Comparison of ENCODE assay signal across 19 cellular contexts in the genomic region with DNA sequence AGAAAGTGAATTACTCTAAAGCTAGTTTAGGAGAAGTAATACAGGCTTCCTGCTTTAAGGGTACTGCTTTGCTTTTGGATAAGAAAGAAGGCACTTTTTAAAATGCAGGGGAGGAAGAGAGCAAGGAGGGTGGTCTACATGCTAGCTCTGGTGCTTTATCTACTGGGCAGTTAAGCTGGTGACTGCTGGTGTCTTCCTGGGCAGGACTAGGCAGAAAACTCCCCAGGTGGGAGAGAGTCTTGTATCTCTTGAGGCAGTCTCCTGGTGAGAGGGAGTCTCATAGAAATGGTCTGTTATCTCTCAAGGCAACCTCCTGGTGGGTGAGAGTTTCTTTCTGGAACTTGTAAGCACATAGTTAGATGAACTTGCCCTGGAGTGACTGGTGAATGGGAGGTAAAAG.
"Had no signal": no experiment of that assay in that cellular context is flagged by ENCODE, and none has a peak within 500 bp of the region (broad histone marks: within the 10 kb centered on the region; RNA-seq: fewer than 3 reads in every experiment).

No MANE protein-coding gene starts in this region.

- H3K9me3 ChIP-seq: colonic mucosa, psoas muscle, right lobe of liver, tibial artery, uterus had no signal

- H3K27me3 ChIP-seq: colonic mucosa, heart right ventricle, right lobe of liver, tibial artery, upper lobe of left lung, uterus had no signal

- DNase-seq: colonic mucosa; dermis blood vessel endothelial cell; heart right ventricle; left colon; left ventricle myocardium superior; mesenchymal stem cell; naive B cell; psoas muscle; retina; right lobe of liver; stimulated activated CD4-positive, alpha-beta T cell treated with anti-CD3 and anti-CD28 coated beads, Interleukin-15, amount 100 ng/mL, for 24 hours; stimulated activated CD4-positive, alpha-beta T cell treated with anti-CD3 and anti-CD28 coated beads, Interleukin-1b, Interleukin-23, amount 100 ng/mL, for 48 hours; stimulated activated CD4-positive, alpha-beta T cell treated with anti-CD3 and anti-CD28 coated beads, Interleukin-4, amount 100 ng/mL, for 24 hours; tibial artery; upper lobe of left lung; uterus had no signal

- H3K4me1 ChIP-seq: colonic mucosa, heart right ventricle, psoas muscle, right lobe of liver, tibial artery, upper lobe of left lung, uterus had no signal

- H3K4me3 ChIP-seq: colonic mucosa, heart right ventricle, lung, psoas muscle, right lobe of liver, tibial artery, upper lobe of left lung, uterus had no signal

- ATAC-seq: esophagus mucosa; heart right ventricle; left colon; left ventricle myocardium superior; psoas muscle; right lobe of liver; stimulated activated memory B cell treated with anti-CD40 and anti-IgM and Interleukin-4, amounts not matched to agents 10 μg/mL and 1 μg/mL and 100 μg/mL, for 72 hours had no signal

- H3K27ac ChIP-seq: colonic mucosa, heart right ventricle, psoas muscle, right lobe of liver, tibial artery, upper lobe of left lung, uterus had no signal

- H3K36me3 ChIP-seq: colonic mucosa, heart right ventricle, right lobe of liver, tibial artery, upper lobe of left lung, uterus had no signal
